In the genomic region with DNA sequence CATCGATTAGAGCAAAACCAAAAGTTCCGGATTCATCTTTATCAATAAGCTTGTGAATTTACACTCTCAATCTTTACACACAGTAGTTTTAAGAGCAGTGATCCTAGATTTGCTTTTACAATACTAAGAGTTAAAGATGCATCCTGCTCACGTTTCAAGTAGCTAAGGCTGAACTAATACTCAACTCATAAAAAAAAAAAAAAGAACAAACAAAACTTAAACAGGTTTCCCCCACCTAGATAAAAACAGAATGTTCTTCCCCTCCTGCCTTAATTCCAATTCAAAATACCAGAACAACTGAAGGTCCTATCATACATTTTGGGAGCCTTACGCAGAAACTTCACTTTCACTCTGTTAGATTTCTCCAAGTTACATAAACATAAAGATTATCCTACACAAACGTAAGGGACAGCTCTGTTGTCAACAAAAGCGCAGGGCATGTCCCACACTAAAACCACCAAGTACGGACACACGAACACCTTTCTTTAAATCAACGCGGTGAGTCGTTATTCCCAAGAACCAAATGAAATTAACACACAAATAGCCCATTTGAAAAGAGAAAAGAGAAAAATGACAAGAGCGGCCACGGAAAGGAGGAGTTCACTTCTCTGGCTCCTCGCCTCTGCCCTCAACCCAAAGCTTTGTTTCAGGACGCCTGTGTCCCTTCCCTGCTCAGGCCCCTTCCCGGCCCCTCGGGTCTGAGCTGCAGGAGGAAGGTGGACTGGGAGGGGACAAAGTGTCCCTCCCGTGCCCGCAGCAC, we compare ENCODE assay signal across 8 cellular contexts. TPM values are rescaled to one million over a fixed set of nuclear protein-coding genes. Genes with fewer than 3 reads are reported as not detected.
DNase-seq lines count a peak whose midpoint lies in the region; ATAC-seq and TF ChIP-seq lines count a peak whose summit lies in the region.

No MANE protein-coding gene starts in this region.

- H3K9ac ChIP-seq in BLaER1: peak overlapping the region; percentile 91
- H3K9ac ChIP-seq in iPS-18a (ENCODE audit: low read length): peak overlapping the region; percentile 78

- peaks cover 30% of the 10 kb centered on the region for H3K4me1 Mint-ChIP-seq in stimulated activated memory B cell treated with anti-CD40 and anti-IgM and Interleukin-4, amounts not matched to agents 10 μg/mL and 1 μg/mL and 100 μg/mL, for 72 hours

- no peaks in the 10 kb centered on the region for H3K9me3 Mint-ChIP-seq in activated naive CD4-positive, alpha-beta T cell treated with anti-CD3 and anti-CD28 coated beads, Interleukin-2, amount 50 U/mL, for 72 hours
- H3K9me3 Mint-ChIP-seq in stimulated activated memory B cell treated with anti-CD40 and anti-IgM and Interleukin-4, amounts not matched to agents 10 μg/mL and 1 μg/mL and 100 μg/mL, for 72 hours: no peaks in the 10 kb centered on the region

- H3K9me3 ChIP-seq in BLaER1: no peaks in the 10 kb centered on the region
- no peaks in the 10 kb centered on the region for H3K9me3 ChIP-seq in iPS-18a (ENCODE audit: control insufficient read depth, low read depth, low read length)

- peaks cover 5% of the 10 kb centered on the region; the same call in 1 of the 2 replicates for H4K20me1 ChIP-seq in BLaER1

- H3K36me3 Mint-ChIP-seq in activated naive CD4-positive, alpha-beta T cell treated with anti-CD3 and anti-CD28 coated beads, Interleukin-2, amount 50 U/mL, for 72 hours: peaks cover 36 to 45% of the 10 kb centered on the region in 2 donors
- H3K36me3 Mint-ChIP-seq in stimulated activated memory B cell treated with anti-CD40 and anti-IgM and Interleukin-4, amounts not matched to agents 10 μg/mL and 1 μg/mL and 100 μg/mL, for 72 hours: no peaks in the 10 kb centered on the region

- H3K27me3 ChIP-seq in BLaER1 (no peaks in the 10 kb centered on the region), HL-60 (ENCODE audit: insufficient read depth, poor library complexity, severe bottlenecking) (no peaks in the 10 kb centered on the region), iPS-18a (ENCODE audit: control insufficient read depth, insufficient read depth, low read length) (no peaks in the 10 kb centered on the region)

- peak overlapping the region; percentile 93 for H3K4me3 Mint-ChIP-seq in stimulated activated memory B cell treated with anti-CD40 and anti-IgM and Interleukin-4, amounts not matched to agents 10 μg/mL and 1 μg/mL and 100 μg/mL, for 72 hours

- no peak for TF ChIP-seq CTCF in HL-60 (IDR thresholded peaks at IDR 0.05; ENCODE audit: insufficient read depth, low read length)

- H3K27ac ChIP-seq in BLaER1: peak overlapping the region; percentile 81
- peak overlapping the region; percentile 69 for H3K27ac ChIP-seq in HL-60 (replicated peaks)
- H3K27ac ChIP-seq in iPS-18a (ENCODE audit: low read length): no peak overlapping the region

- peak overlapping the region; percentile 93 to 98 for H3K27ac Mint-ChIP-seq in activated naive CD4-positive, alpha-beta T cell treated with anti-CD3 and anti-CD28 coated beads, Interleukin-2, amount 50 U/mL, for 72 hours
- peak overlapping the region; percentile 90 for H3K27ac Mint-ChIP-seq in stimulated activated memory B cell treated with anti-CD40 and anti-IgM and Interleukin-4, amounts not matched to agents 10 μg/mL and 1 μg/mL and 100 μg/mL, for 72 hours

- peak overlapping the region; percentile 76 for H3K4me2 ChIP-seq in BLaER1

- no peaks in the 10 kb centered on the region for H3K27me3 Mint-ChIP-seq in stimulated activated memory B cell treated with anti-CD40 and anti-IgM and Interleukin-4, amounts not matched to agents 10 μg/mL and 1 μg/mL and 100 μg/mL, for 72 hours

- H3K4me1 ChIP-seq in BLaER1: peaks cover 53% of the 10 kb centered on the region
- peaks cover 20% of the 10 kb centered on the region for H3K4me1 ChIP-seq in iPS-18a (ENCODE audit: control insufficient read depth, low read depth, low read length)

- H3K4me3 ChIP-seq in BLaER1: peak overlapping the region; percentile 96
- H3K4me3 ChIP-seq in HL-60 (replicated peaks; ENCODE audit: insufficient read depth, low read length): peak overlapping the region; percentile 99
- peak overlapping the region; percentile 96 for H3K4me3 ChIP-seq in iPS-18a (ENCODE audit: low read length)

- DNase-seq in HL-60 (ENCODE audit: low read depth in 1 of 2, low spot score in 1 of 2) (no peak), NCI-H128 (lab: John Stamatoyannopoulos, UW; ENCODE audit: unreplicated experiment) (no peak)
- no peak for DNase-seq in activated naive CD4-positive, alpha-beta T cell treated with anti-CD3 and anti-CD28 coated beads, Interleukin-2, amount 50 U/mL, for 72 hours (ENCODE audit: low spot score in 2 of 2)

- ATAC-seq in activated naive CD4-positive, alpha-beta T cell treated with anti-CD3 and anti-CD28 coated beads, Interleukin-2, amount 50 U/mL, for 72 hours: no peak
- ATAC-seq in stimulated activated memory B cell treated with anti-CD40 and anti-IgM and Interleukin-4, amounts not matched to agents 10 μg/mL and 1 μg/mL and 100 μg/mL, for 72 hours: no peak
- ATAC-seq in HG03097 (IDR thresholded peaks at IDR 0.05; ENCODE audit: low FRiP score, unreplicated experiment): no peak
- ATAC-seq in GM21526 (IDR thresholded peaks at IDR 0.05; ENCODE audit: low FRiP score, unreplicated experiment): no peak

- H3K36me3 ChIP-seq in BLaER1 (peaks cover 11% of the 10 kb centered on the region), iPS-18a (ENCODE audit: control insufficient read depth, low read depth, low read length) (peaks cover 5% of the 10 kb centered on the region)

RNA-seq across cellular contexts. Expression of a gene that starts 0.9 kb away (rescaled TPM):
- total RNA-seq in activated naive CD4-positive, alpha-beta T cell treated with anti-CD3 and anti-CD28 coated beads, Interleukin-2, amount 50 U/mL, for 72 hours: 100 to 1,000 TPM in 1 of 2 donors, 10 to 100 TPM in 1; 81.3 to 107 TPM
